In the genomic region with DNA sequence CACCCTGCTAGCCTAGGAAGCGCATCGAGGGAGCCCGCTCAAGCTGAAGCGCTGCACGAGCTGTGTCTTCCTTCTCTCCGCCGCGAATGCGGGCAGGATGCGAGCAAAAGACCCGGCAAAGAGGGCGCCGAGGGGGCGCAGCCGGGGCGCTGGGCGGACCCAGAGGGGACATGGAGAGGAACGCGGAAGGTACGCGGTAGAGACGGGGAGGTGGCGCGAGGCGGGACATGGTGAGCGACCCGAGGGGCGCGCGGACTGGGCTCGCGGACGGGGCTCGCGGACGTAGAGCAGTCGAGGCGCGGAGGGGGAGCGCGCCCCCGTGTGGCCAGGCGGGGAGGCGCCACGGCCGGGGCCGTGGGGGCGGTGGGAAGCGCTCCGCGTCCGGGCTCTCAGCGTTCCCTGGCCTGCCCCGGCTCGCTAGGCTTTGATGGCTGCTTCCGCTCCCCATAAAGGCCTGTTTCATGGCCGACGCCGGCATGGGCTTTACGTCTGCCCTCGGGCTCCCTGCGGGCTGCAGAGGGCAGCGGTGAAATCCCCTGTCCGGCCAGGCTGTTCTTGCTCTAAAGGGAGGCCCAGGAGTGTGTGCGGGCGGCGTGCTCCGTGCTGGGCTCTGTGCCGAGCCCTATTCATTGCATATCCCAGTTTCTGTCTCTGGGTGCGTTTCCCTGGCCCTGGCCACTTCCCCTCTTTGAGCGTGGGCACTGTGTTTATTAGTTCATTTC, we compare ENCODE assay signal across 8 cellular contexts. TPM values are rescaled to one million over a fixed set of nuclear protein-coding genes. Genes with fewer than 3 reads are reported as not detected.
A peak's percentile ranks its signal among the peaks of the same experiment; 100 is the strongest.
DNase-seq lines count a peak whose midpoint lies in the region; ATAC-seq and TF ChIP-seq lines count a peak whose summit lies in the region.

No MANE protein-coding gene starts in this region.

- TF ChIP-seq CTCF in AG09309 (IDR thresholded peaks at IDR 0.05; ENCODE audit: control insufficient read depth, insufficient read depth, low read depth, low read length, missing control alignments) (peak; percentile 39), fibroblast of mammary gland (conservative IDR thresholded peaks at IDR 0.05; ENCODE audit: control insufficient read depth, insufficient read depth, low read depth, low read length) (no peak)

- peak overlapping the region; percentile 57 for H3K4me3 Mint-ChIP-seq in activated T-helper 1 cell treated with anti-CD3 and anti-CD28 coated beads, Interleukin-12 subunit alpha, Interleukin-12 subunit beta, Interleukin-2, Interleukin-4 antibody, amounts not matched to agents 30 ng/mL and 10 ng/mL and 1 ng/mL, durations not matched to agents 14 hours and 24 hours and 36 hours
- peak overlapping the region; percentile 50 for H3K4me3 Mint-ChIP-seq in stimulated activated memory B cell treated with anti-CD40 and anti-IgM and Interleukin-4, amounts not matched to agents 10 μg/mL and 1 μg/mL and 100 μg/mL, for 72 hours

- H3K4me1 Mint-ChIP-seq in activated T-helper 1 cell treated with anti-CD3 and anti-CD28 coated beads, Interleukin-12 subunit alpha, Interleukin-12 subunit beta, Interleukin-2, Interleukin-4 antibody, amounts not matched to agents 30 ng/mL and 10 ng/mL and 1 ng/mL, durations not matched to agents 14 hours and 24 hours and 36 hours (ENCODE audit: low read depth): peaks cover 8% of the 10 kb centered on the region
- H3K4me1 Mint-ChIP-seq in stimulated activated memory B cell treated with anti-CD40 and anti-IgM and Interleukin-4, amounts not matched to agents 10 μg/mL and 1 μg/mL and 100 μg/mL, for 72 hours: peaks cover 13% of the 10 kb centered on the region

- DNase-seq in AG09309 (ENCODE audit: low read depth): no peak
- DNase-seq in NOMO-1 (lab: John Stamatoyannopoulos, UW; ENCODE audit: unreplicated experiment in 2 of 2): peak; percentile 50 to 52
- DNase-seq in activated T-helper 1 cell treated with anti-CD3 and anti-CD28 coated beads, Interleukin-12 subunit alpha, Interleukin-12 subunit beta, Interleukin-2, Interleukin-4 antibody, amounts not matched to agents 30 ng/mL and 10 ng/mL and 1 ng/mL, durations not matched to agents 14 hours and 24 hours and 36 hours (ENCODE audit: low spot score): peak; percentile 48
- DNase-seq in fibroblast of mammary gland (ENCODE audit: low read depth): peak; percentile 50
- DNase-seq in myocyte (ENCODE audit: low read depth): peak; percentile 37

- H3K27ac Mint-ChIP-seq in activated T-helper 1 cell treated with anti-CD3 and anti-CD28 coated beads, Interleukin-12 subunit alpha, Interleukin-12 subunit beta, Interleukin-2, Interleukin-4 antibody, amounts not matched to agents 30 ng/mL and 10 ng/mL and 1 ng/mL, durations not matched to agents 14 hours and 24 hours and 36 hours: no peak overlapping the region
- no peak overlapping the region for H3K27ac Mint-ChIP-seq in stimulated activated memory B cell treated with anti-CD40 and anti-IgM and Interleukin-4, amounts not matched to agents 10 μg/mL and 1 μg/mL and 100 μg/mL, for 72 hours

- H3K4me3 ChIP-seq in AG09309 (ENCODE audit: control insufficient read depth, low read depth, low read length) (peak overlapping the region; percentile 49), fibroblast of mammary gland (ENCODE audit: control insufficient read depth, low read depth, low read length) (peak overlapping the region; percentile 48)

- peaks cover 61% of the 10 kb centered on the region for H3K27me3 Mint-ChIP-seq in activated T-helper 1 cell treated with anti-CD3 and anti-CD28 coated beads, Interleukin-12 subunit alpha, Interleukin-12 subunit beta, Interleukin-2, Interleukin-4 antibody, amounts not matched to agents 30 ng/mL and 10 ng/mL and 1 ng/mL, durations not matched to agents 14 hours and 24 hours and 36 hours (ENCODE audit: insufficient read depth)
- H3K27me3 Mint-ChIP-seq in stimulated activated memory B cell treated with anti-CD40 and anti-IgM and Interleukin-4, amounts not matched to agents 10 μg/mL and 1 μg/mL and 100 μg/mL, for 72 hours: peaks cover 82% of the 10 kb centered on the region

- no peaks in the 10 kb centered on the region for H3K9me3 Mint-ChIP-seq in activated T-helper 1 cell treated with anti-CD3 and anti-CD28 coated beads, Interleukin-12 subunit alpha, Interleukin-12 subunit beta, Interleukin-2, Interleukin-4 antibody, amounts not matched to agents 30 ng/mL and 10 ng/mL and 1 ng/mL, durations not matched to agents 14 hours and 24 hours and 36 hours
- peaks cover 13% of the 10 kb centered on the region for H3K9me3 Mint-ChIP-seq in stimulated activated memory B cell treated with anti-CD40 and anti-IgM and Interleukin-4, amounts not matched to agents 10 μg/mL and 1 μg/mL and 100 μg/mL, for 72 hours

- peak; percentile 61 for ATAC-seq in GM21390 (IDR thresholded peaks at IDR 0.05; ENCODE audit: unreplicated experiment)
- peak; percentile 57 for ATAC-seq in stimulated activated memory B cell treated with anti-CD40 and anti-IgM and Interleukin-4, amounts not matched to agents 10 μg/mL and 1 μg/mL and 100 μg/mL, for 72 hours
- ATAC-seq in HG03139 (IDR thresholded peaks at IDR 0.05; ENCODE audit: unreplicated experiment): no peak

- H3K36me3 Mint-ChIP-seq in activated T-helper 1 cell treated with anti-CD3 and anti-CD28 coated beads, Interleukin-12 subunit alpha, Interleukin-12 subunit beta, Interleukin-2, Interleukin-4 antibody, amounts not matched to agents 30 ng/mL and 10 ng/mL and 1 ng/mL, durations not matched to agents 14 hours and 24 hours and 36 hours (ENCODE audit: low read depth): no peaks in the 10 kb centered on the region
- H3K36me3 Mint-ChIP-seq in stimulated activated memory B cell treated with anti-CD40 and anti-IgM and Interleukin-4, amounts not matched to agents 10 μg/mL and 1 μg/mL and 100 μg/mL, for 72 hours: peaks cover 4% of the 10 kb centered on the region

- intact Hi-C loops in activated T-helper 1 cell treated with anti-CD3 and anti-CD28 coated beads, Interleukin-12 subunit alpha, Interleukin-12 subunit beta, Interleukin-2, Interleukin-4 antibody, amounts not matched to agents 30 ng/mL and 10 ng/mL and 1 ng/mL, durations not matched to agents 14 hours and 24 hours and 36 hours (cut with micrococcal nuclease): loop anchor here (1.0 kb wide), 1 partner anchor 503 kb away; no protein-coding TSS in a partner anchor

RNA-seq across cellular contexts. Expression of a gene that starts 31.2 kb away (rescaled TPM):
- total RNA-seq in activated T-helper 1 cell treated with anti-CD3 and anti-CD28 coated beads, Interleukin-12 subunit alpha, Interleukin-12 subunit beta, Interleukin-2, Interleukin-4 antibody, amounts not matched to agents 30 ng/mL and 10 ng/mL and 1 ng/mL, durations not matched to agents 14 hours and 24 hours and 36 hours: not detected in 2 replicates
- total RNA-seq in myocyte: not detected in 2 replicates
- 0.66 TPM for polyA plus RNA-seq in myocyte (2012)

RNA-seq across cellular contexts. Expression of a gene that starts 41.7 kb away (rescaled TPM):
- 6.7 and 7.3 TPM in 2 replicates for total RNA-seq in activated T-helper 1 cell treated with anti-CD3 and anti-CD28 coated beads, Interleukin-12 subunit alpha, Interleukin-12 subunit beta, Interleukin-2, Interleukin-4 antibody, amounts not matched to agents 30 ng/mL and 10 ng/mL and 1 ng/mL, durations not matched to agents 14 hours and 24 hours and 36 hours
- total RNA-seq in myocyte: 6.3 and 9.3 TPM in 2 replicates
- 3.0 TPM for polyA plus RNA-seq in myocyte (2012)
